In the genomic region with DNA sequence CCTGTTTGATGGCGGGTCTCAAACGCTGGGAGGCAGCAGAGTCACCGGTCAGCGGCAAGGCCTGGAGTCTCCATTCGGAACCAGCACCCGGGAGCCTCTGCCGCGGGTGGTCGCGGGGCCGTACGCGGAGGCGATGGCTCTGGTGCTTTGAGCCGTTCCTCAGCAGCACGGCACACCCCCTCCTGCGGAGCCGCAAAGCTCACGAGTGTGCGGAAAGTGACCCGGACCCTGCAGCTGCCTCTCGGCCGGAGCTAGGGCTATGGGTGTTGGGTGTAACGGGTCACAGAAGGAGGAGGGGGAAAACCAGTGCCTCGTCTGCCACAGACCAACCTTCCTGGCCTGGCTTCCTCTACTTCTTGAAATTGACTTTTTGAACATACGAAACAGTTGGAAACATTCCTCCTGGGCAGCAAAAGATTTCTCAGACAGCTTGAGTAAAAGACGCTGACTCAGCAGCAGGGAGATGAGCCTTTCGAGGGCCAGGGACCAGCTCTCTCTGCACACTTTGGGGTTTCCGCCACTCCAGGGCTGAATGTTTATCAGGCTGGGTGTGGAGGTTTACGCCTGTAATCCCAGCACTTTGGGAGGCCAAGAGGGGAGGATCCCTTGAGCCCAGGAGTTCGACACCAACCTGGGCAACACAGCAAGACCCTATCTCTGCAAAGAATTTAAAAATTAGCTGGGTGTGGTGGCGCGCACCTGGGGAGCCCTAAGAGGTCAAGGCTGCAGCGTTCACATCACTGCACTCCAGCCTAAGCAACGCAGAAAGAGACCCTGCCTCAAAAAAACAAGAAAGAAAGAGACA, we compare ENCODE assay signal across 1 cellular context.
A peak's percentile ranks its signal among the peaks of the same experiment; 100 is the strongest.
TF ChIP-seq lines count a peak whose summit lies in the region.

No MANE protein-coding gene starts in this region.

TF ChIP-seq in IMR-90, 13 proteins besides CTCF, POLR2A, EP300 and RAD21:
- TF ChIP-seq MAFK (IDR thresholded peaks at IDR 0.05; ENCODE audit: low read depth, low read length) (peak; percentile 98), SMC3 (IDR thresholded peaks at IDR 0.05; ENCODE audit: low read depth, low read length) (no peak)
